In genomic region chr11:75338516-75339218, GRCh38 we compare ENCODE assay signal across 8 cellular contexts. TPM values are rescaled to one million over a fixed set of nuclear protein-coding genes. Genes with fewer than 3 reads are reported as not detected.
DNase-seq lines count a peak whose midpoint lies in the region; ATAC-seq, FAIRE-seq and TF ChIP-seq lines count a peak whose summit lies in the region.

No MANE protein-coding gene starts in this region.

- no peak overlapping the region for H3K4me3 ChIP-seq in AG04450 (ENCODE audit: low read depth, low read length)
- H3K4me3 ChIP-seq in tibial artery = no peak overlapping the region

- TF ChIP-seq CTCF in AG04450 (IDR thresholded peaks at IDR 0.05; ENCODE audit: low read depth, low read length) = no peak
- TF ChIP-seq CTCF in D721Med (IDR thresholded peaks at IDR 0.05; ENCODE audit: insufficient read depth, missing control alignments) = no peak
- TF ChIP-seq CTCF in tibial artery (IDR thresholded peaks at IDR 0.05) = no peak

- H3K9me3 ChIP-seq in AG04450 (ENCODE audit: control insufficient read depth, insufficient read depth, low read length) = no peaks in the 10 kb centered on the region
- H3K9me3 ChIP-seq in tibial artery = no peaks in the 10 kb centered on the region

- CTCF ChIA-PET in AG04450 (lab: Charles Lee) = no interaction called here

- POLR2A ChIA-PET in AG04450 (lab: Yijun Ruan, JAX) = interaction anchor here (1.0 kb wide), 1 partner anchor 8 kb away, joined by 4 read pairs; no protein-coding TSS in a partner anchor

- peak overlapping the region; percentile 66 to 92 for H3K27ac Mint-ChIP-seq in natural killer cell treated with Interleukin-12 subunit alpha and Interleukin-12 subunit beta and Interleukin-15 and Interleukin-18, amount 100 ng/mL, for 72 hours

- peaks cover 76 to 78% of the 10 kb centered on the region in 2 donors for H3K4me1 Mint-ChIP-seq in natural killer cell treated with Interleukin-12 subunit alpha and Interleukin-12 subunit beta and Interleukin-15 and Interleukin-18, amount 100 ng/mL, for 72 hours (ENCODE audit: low read depth in 2 of 2)

- no peak for DNase-seq in AG04450 (ENCODE audit: low read depth, low spot score)
- peak; percentile 72 for DNase-seq in HCEC 1CT
- DNase-seq in dermis blood vessel endothelial cell = peak; percentile 46
- DNase-seq in natural killer cell treated with Interleukin-12 subunit alpha and Interleukin-12 subunit beta and Interleukin-15 and Interleukin-18, amount 100 ng/mL, for 72 hours (ENCODE audit: low spot score) = no peak
- no peak for DNase-seq in NCI-H1930 (lab: John Stamatoyannopoulos, UW)
- DNase-seq in D721Med (ENCODE audit: insufficient read length, low spot score) = no peak
- no peak for DNase-seq in tibial artery

- H3K9me3 Mint-ChIP-seq in natural killer cell treated with Interleukin-12 subunit alpha and Interleukin-12 subunit beta and Interleukin-15 and Interleukin-18, amount 100 ng/mL, for 72 hours = no peaks in the 10 kb centered on the region

- no peaks in the 10 kb centered on the region for H3K27me3 ChIP-seq in AG04450 (ENCODE audit: control insufficient read depth, insufficient read depth, low read length)
- no peaks in the 10 kb centered on the region for H3K27me3 ChIP-seq in tibial artery

- no peaks in the 10 kb centered on the region for H3K36me3 Mint-ChIP-seq in natural killer cell treated with Interleukin-12 subunit alpha and Interleukin-12 subunit beta and Interleukin-15 and Interleukin-18, amount 100 ng/mL, for 72 hours

- intact Hi-C loops in tibial artery (cut with DNase I; ENCODE audit: low total_unique reads) = no loop called here

- H3K27ac ChIP-seq in AG04450 (ENCODE audit: low read depth, low read length) (peak overlapping the region; percentile 39), tibial artery (peak overlapping the region in 1 of 2 donors; percentile 51)

- H3K36me3 ChIP-seq in tibial artery = no peaks in the 10 kb centered on the region

- H3K4me3 Mint-ChIP-seq in natural killer cell treated with Interleukin-12 subunit alpha and Interleukin-12 subunit beta and Interleukin-15 and Interleukin-18, amount 100 ng/mL, for 72 hours = peak overlapping the region; percentile 78

- no peak for FAIRE-seq in D721Med (lab: Jason Lieb, UNC)

- peaks cover 4 to 53% (median 19%) of the 10 kb centered on the region in 4 donors for H3K4me1 ChIP-seq in tibial artery

- ATAC-seq in natural killer cell treated with Interleukin-12 subunit alpha and Interleukin-12 subunit beta and Interleukin-15 and Interleukin-18, amount 100 ng/mL, for 72 hours = no peak
- ATAC-seq in HG03280 (IDR thresholded peaks at IDR 0.05; ENCODE audit: unreplicated experiment) = no peak

- no peaks in the 10 kb centered on the region for H3K27me3 Mint-ChIP-seq in natural killer cell treated with Interleukin-12 subunit alpha and Interleukin-12 subunit beta and Interleukin-15 and Interleukin-18, amount 100 ng/mL, for 72 hours

RNA-seq across cellular contexts. Expression of gene ARRB1, which starts 12.8 kb away (rescaled TPM):
- polyA plus RNA-seq in AG04450 (2011; rRNA removed) = 36.9 and 43.8 TPM in 2 replicates
- 91.5 and 108 TPM in 2 replicates for polyA minus RNA-seq in AG04450 (2011; rRNA and poly(A)+ RNA removed)
- total RNA-seq in dermis blood vessel endothelial cell = 223 and 280 TPM in 2 replicates
- total RNA-seq in natural killer cell treated with Interleukin-12 subunit alpha and Interleukin-12 subunit beta and Interleukin-15 and Interleukin-18, amount 100 ng/mL, for 72 hours = 10 to 100 TPM; 47.8 to 54.5 TPM

Comparison
In these comparisons a context has a peak if more than half of its experiments do, and no peak if none do; other contexts are left out.
1. DNase-seq: peak in HCEC 1CT (single experiment) and dermis blood vessel endothelial cell (single experiment); none in AG04450 (single experiment), natural killer cell treated with Interleukin-12 subunit alpha and Interleukin-12 subunit beta and Interleukin-15 and Interleukin-18, amount 100 ng/mL, for 72 hours (single experiment), NCI-H1930 (0 of 2), D721Med (single experiment) and tibial artery (0 of 2).